In genomic region chr18:75344615-75345014, GRCh38 we compare ENCODE assay signal across 30 cellular contexts.
"Had no signal": no experiment of that assay in that cellular context is flagged by ENCODE, and none has a peak within 500 bp of the region (broad histone marks: within the 10 kb centered on the region; RNA-seq: fewer than 3 reads in every experiment).

No MANE protein-coding gene starts in this region.

- H3K27ac ChIP-seq: brain microvascular endothelial cell, esophagus squamous epithelium, gastroesophageal sphincter, heart right ventricle, WERI-Rb-1 had no signal

- ATAC-seq: activated CD4-positive, CD25-positive, alpha-beta regulatory T cell treated with anti-CD3 and anti-CD28 coated beads, Interleukin-2, amount 50 U/mL, for 24 hours; activated T-cell treated with anti-CD3 and anti-CD28 coated beads, Interleukin-2, amount 50 U/mL, for 4 hours; activated T-helper 17 cell treated with anti-CD3 and anti-CD28 coated beads, Interleukin-2, amount 50 U/mL, for 72 hours; effector memory CD8-positive, alpha-beta T cell; gastroesophageal sphincter; heart right ventricle; T-helper 17 cell had no signal

- H3K27me3 Mint-ChIP-seq: activated naive CD8-positive, alpha-beta T cell had no signal

- DNase-seq: activated B cell treated with CpG ODN at 0.5 μM for 24 hours; activated CD4-positive, alpha-beta memory T cell treated with anti-CD3 and anti-CD28 coated beads for 36 hours; activated CD4-positive, alpha-beta T cell treated with anti-CD3 and anti-CD28 coated beads for 48 hours; activated CD8-positive, alpha-beta memory T cell treated with anti-CD3 and anti-CD28 coated beads for 24 hours; activated effector memory CD4-positive, alpha-beta T cell treated with Interleukin-2 at 50 U/mL for 16 hours; activated gamma-delta T cell treated with Interleukin-2 at 50 U/mL for 16 hours; activated naive CD4-positive, alpha-beta T cell treated with anti-CD3 and anti-CD28 coated beads, Interleukin-2, amount 50 U/mL, for 16 hours; activated naive CD4-positive, alpha-beta T cell treated with Interleukin-2 at 50 U/mL for 16 hours; activated T-cell treated with anti-CD3 and anti-CD28 coated beads, Interleukin-2, amount 50 U/mL, for 4 hours; amniotic stem cell; anterior cingulate cortex; brain microvascular endothelial cell; caudate nucleus; cortex of kidney; dermis blood vessel endothelial cell; effector CD4-positive, alpha-beta T cell; effector memory CD8-positive, alpha-beta T cell; erythroblast; esophagus squamous epithelium; foreskin melanocyte; heart right ventricle; T-helper 1 cell; T-helper 17 cell; T1000; WERI-Rb-1 had no signal

- H3K27me3 ChIP-seq: brain microvascular endothelial cell, esophagus squamous epithelium, gastroesophageal sphincter had no signal

- H3K4me3 Mint-ChIP-seq: activated B cell treated with CpG ODN at 0.5 μM for 24 hours; activated CD4-positive, alpha-beta memory T cell treated with anti-CD3 and anti-CD28 coated beads for 36 hours; activated naive CD8-positive, alpha-beta T cell; activated T-cell treated with anti-CD3 and anti-CD28 coated beads, Interleukin-2, amount 50 U/mL, for 4 hours; activated T-helper 17 cell treated with anti-CD3 and anti-CD28 coated beads, Interleukin-2, amount 50 U/mL, for 72 hours; effector memory CD8-positive, alpha-beta T cell; T-helper 17 cell; T-helper 2 cell treated with Interferon-gamma antibody and Interleukin-4, amounts not matched to agents 5 μg/mL and 100 μg/mL, for 36 hours had no signal

- H3K4me3 ChIP-seq: esophagus squamous epithelium, gastroesophageal sphincter, heart right ventricle had no signal

- H3K4me1 ChIP-seq: esophagus squamous epithelium, gastroesophageal sphincter, heart right ventricle had no signal

- H3K36me3 Mint-ChIP-seq: activated CD4-positive, alpha-beta memory T cell treated with anti-CD3 and anti-CD28 coated beads for 36 hours; activated naive CD8-positive, alpha-beta T cell had no signal

- H3K9me3 Mint-ChIP-seq: activated B cell treated with CpG ODN at 0.5 μM for 24 hours; activated CD4-positive, alpha-beta memory T cell treated with anti-CD3 and anti-CD28 coated beads for 36 hours; activated T-cell treated with anti-CD3 and anti-CD28 coated beads, Interleukin-2, amount 50 U/mL, for 4 hours; activated T-helper 17 cell treated with anti-CD3 and anti-CD28 coated beads, Interleukin-2, amount 50 U/mL, for 72 hours; effector memory CD8-positive, alpha-beta T cell; T-helper 2 cell treated with Interferon-gamma antibody and Interleukin-4, amounts not matched to agents 5 μg/mL and 100 μg/mL, for 36 hours had no signal

- H3K36me3 ChIP-seq: brain microvascular endothelial cell, esophagus squamous epithelium, gastroesophageal sphincter, heart right ventricle, WERI-Rb-1 had no signal

- H3K4me1 Mint-ChIP-seq: activated B cell treated with CpG ODN at 0.5 μM for 24 hours; activated T-helper 17 cell treated with anti-CD3 and anti-CD28 coated beads, Interleukin-2, amount 50 U/mL, for 72 hours; T-helper 17 cell had no signal

- H3K27ac Mint-ChIP-seq: activated B cell treated with CpG ODN at 0.5 μM for 24 hours; activated CD4-positive, alpha-beta memory T cell treated with anti-CD3 and anti-CD28 coated beads for 36 hours; activated naive CD8-positive, alpha-beta T cell; activated T-helper 17 cell treated with anti-CD3 and anti-CD28 coated beads, Interleukin-2, amount 50 U/mL, for 72 hours; effector memory CD8-positive, alpha-beta T cell; T-helper 17 cell; T-helper 2 cell treated with Interferon-gamma antibody and Interleukin-4, amounts not matched to agents 5 μg/mL and 100 μg/mL, for 36 hours had no signal
